Comparison of ENCODE assay signal across 1 cellular context in genomic region chr16:88839026-88839529, GRCh38.
TF ChIP-seq lines count a peak whose summit lies in the region.

No MANE protein-coding gene starts in this region.

TF ChIP-seq in WTC11, 78 proteins besides CTCF, POLR2A, EP300 and RAD21 (continued from another document):
- TF ChIP-seq, protein P1, sequence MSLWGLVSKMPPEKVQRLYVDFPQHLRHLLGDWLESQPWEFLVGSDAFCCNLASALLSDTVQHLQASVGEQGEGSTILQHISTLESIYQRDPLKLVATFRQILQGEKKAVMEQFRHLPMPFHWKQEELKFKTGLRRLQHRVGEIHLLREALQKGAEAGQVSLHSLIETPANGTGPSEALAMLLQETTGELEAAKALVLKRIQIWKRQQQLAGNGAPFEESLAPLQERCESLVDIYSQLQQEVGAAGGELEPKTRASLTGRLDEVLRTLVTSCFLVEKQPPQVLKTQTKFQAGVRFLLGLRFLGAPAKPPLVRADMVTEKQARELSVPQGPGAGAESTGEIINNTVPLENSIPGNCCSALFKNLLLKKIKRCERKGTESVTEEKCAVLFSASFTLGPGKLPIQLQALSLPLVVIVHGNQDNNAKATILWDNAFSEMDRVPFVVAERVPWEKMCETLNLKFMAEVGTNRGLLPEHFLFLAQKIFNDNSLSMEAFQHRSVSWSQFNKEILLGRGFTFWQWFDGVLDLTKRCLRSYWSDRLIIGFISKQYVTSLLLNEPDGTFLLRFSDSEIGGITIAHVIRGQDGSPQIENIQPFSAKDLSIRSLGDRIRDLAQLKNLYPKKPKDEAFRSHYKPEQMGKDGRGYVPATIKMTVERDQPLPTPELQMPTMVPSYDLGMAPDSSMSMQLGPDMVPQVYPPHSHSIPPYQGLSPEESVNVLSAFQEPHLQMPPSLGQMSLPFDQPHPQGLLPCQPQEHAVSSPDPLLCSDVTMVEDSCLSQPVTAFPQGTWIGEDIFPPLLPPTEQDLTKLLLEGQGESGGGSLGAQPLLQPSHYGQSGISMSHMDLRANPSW (CRISPR knock-in tag; conservative IDR thresholded peaks at IDR 0.05; ENCODE audit: low read depth) = no peak
- TF ChIP-seq ELF4 (CRISPR knock-in tag; IDR thresholded peaks at IDR 0.05; ENCODE audit: low read depth) (no peak), NR2C2 (CRISPR knock-in tag; IDR thresholded peaks at IDR 0.05) (no peak), IRF1 (CRISPR knock-in tag; IDR thresholded peaks at IDR 0.05) (no peak), USF1 (CRISPR knock-in tag; IDR thresholded peaks at IDR 0.05) (no peak), ZNF138 (CRISPR knock-in tag; conservative IDR thresholded peaks at IDR 0.05) (no peak), E2F5 (CRISPR knock-in tag; IDR thresholded peaks at IDR 0.05) (no peak), ZBTB43 (CRISPR knock-in tag; IDR thresholded peaks at IDR 0.05) (no peak), NR3C1 (CRISPR knock-in tag; conservative IDR thresholded peaks at IDR 0.05; ENCODE audit: low read depth) (no peak), ZNF281 (CRISPR knock-in tag; IDR thresholded peaks at IDR 0.05) (no peak), CREM (CRISPR knock-in tag; IDR thresholded peaks at IDR 0.05) (no peak)
- TF ChIP-seq, protein P2, sequence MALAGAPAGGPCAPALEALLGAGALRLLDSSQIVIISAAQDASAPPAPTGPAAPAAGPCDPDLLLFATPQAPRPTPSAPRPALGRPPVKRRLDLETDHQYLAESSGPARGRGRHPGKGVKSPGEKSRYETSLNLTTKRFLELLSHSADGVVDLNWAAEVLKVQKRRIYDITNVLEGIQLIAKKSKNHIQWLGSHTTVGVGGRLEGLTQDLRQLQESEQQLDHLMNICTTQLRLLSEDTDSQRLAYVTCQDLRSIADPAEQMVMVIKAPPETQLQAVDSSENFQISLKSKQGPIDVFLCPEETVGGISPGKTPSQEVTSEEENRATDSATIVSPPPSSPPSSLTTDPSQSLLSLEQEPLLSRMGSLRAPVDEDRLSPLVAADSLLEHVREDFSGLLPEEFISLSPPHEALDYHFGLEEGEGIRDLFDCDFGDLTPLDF (CRISPR knock-in tag; IDR thresholded peaks at IDR 0.05) = no peak
- TF ChIP-seq, protein P3, sequence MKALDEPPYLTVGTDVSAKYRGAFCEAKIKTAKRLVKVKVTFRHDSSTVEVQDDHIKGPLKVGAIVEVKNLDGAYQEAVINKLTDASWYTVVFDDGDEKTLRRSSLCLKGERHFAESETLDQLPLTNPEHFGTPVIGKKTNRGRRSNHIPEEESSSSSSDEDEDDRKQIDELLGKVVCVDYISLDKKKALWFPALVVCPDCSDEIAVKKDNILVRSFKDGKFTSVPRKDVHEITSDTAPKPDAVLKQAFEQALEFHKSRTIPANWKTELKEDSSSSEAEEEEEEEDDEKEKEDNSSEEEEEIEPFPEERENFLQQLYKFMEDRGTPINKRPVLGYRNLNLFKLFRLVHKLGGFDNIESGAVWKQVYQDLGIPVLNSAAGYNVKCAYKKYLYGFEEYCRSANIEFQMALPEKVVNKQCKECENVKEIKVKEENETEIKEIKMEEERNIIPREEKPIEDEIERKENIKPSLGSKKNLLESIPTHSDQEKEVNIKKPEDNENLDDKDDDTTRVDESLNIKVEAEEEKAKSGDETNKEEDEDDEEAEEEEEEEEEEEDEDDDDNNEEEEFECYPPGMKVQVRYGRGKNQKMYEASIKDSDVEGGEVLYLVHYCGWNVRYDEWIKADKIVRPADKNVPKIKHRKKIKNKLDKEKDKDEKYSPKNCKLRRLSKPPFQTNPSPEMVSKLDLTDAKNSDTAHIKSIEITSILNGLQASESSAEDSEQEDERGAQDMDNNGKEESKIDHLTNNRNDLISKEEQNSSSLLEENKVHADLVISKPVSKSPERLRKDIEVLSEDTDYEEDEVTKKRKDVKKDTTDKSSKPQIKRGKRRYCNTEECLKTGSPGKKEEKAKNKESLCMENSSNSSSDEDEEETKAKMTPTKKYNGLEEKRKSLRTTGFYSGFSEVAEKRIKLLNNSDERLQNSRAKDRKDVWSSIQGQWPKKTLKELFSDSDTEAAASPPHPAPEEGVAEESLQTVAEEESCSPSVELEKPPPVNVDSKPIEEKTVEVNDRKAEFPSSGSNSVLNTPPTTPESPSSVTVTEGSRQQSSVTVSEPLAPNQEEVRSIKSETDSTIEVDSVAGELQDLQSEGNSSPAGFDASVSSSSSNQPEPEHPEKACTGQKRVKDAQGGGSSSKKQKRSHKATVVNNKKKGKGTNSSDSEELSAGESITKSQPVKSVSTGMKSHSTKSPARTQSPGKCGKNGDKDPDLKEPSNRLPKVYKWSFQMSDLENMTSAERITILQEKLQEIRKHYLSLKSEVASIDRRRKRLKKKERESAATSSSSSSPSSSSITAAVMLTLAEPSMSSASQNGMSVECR (CRISPR knock-in tag; IDR thresholded peaks at IDR 0.05; ENCODE audit: borderline replicate concordance) = no peak
